Comparison of ENCODE assay signal across 18 cellular contexts in the genomic region with DNA sequence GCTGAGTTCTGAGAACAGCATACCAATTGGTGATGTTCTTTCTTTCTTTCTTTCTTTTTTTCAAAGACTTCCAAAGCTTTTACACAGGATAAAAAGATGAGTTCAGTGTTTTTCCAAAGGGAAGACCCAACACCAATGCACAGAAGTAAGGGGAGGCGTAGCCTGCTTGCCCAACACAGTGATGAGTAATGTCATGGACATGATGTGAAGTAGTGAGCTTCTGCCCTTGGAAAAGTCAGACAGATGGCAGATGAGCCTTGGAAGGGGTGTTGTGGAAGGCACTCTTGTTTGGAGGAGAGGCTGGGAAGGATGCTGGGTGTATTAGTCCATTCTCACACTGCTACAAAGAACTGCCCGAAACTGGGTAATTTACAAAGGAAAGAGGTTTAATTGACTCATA. TPM values are rescaled to one million over a fixed set of nuclear protein-coding genes. Genes with fewer than 3 reads are reported as not detected.
A peak's percentile ranks its signal among the peaks of the same experiment; 100 is the strongest.
DNase-seq lines count a peak whose midpoint lies in the region; ATAC-seq and TF ChIP-seq lines count a peak whose summit lies in the region.
"Had no signal": no experiment of that assay in that cellular context is flagged by ENCODE, and none has a peak within 500 bp of the region (broad histone marks: within the 10 kb centered on the region; RNA-seq: fewer than 3 reads in every experiment).

No MANE protein-coding gene starts in this region.

- POLR2A ChIA-PET in AG04450 (lab: Yijun Ruan, JAX): interaction anchor here (1.0 kb wide), 1 partner anchor 11 kb away, joined by 3 read pairs; no protein-coding TSS in a partner anchor

- H3K27me3 ChIP-seq in AG04450 (ENCODE audit: control insufficient read depth, insufficient read depth, low read length) (no peaks in the 10 kb centered on the region), mammary epithelial cell (ENCODE audit: insufficient read depth, low read length) (no peaks in the 10 kb centered on the region)

- H3K27me3 Mint-ChIP-seq in IgD-negative memory B cell (peaks cover 5% of the 10 kb centered on the region), memory B cell (peaks cover 2% of the 10 kb centered on the region)

- H3K4me1 ChIP-seq in mammary epithelial cell (ENCODE audit: insufficient read depth, low read length): peaks cover 60% of the 10 kb centered on the region

- no peak overlapping the region for H2AFZ ChIP-seq in mammary epithelial cell (ENCODE audit: low read depth, low read length)

- no peak for TF ChIP-seq CTCF in AG04450 (IDR thresholded peaks at IDR 0.05; ENCODE audit: low read depth, low read length)
- TF ChIP-seq CTCF in mammary epithelial cell (conservative IDR thresholded peaks at IDR 0.05 in 1 of 2, IDR thresholded peaks at IDR 0.05 in 1 of 2; ENCODE audit: extremely low read depth in 1 of 2, insufficient read depth in 1 of 2, low read depth in 1 of 2, low read length in 2 of 2): no peak

- no peak overlapping the region for H3K4me2 ChIP-seq in mammary epithelial cell (ENCODE audit: insufficient read depth, low read depth, low read length)

- H3K9me3 ChIP-seq in AG04450 (ENCODE audit: control insufficient read depth, insufficient read depth, low read length) (no peaks in the 10 kb centered on the region), mammary epithelial cell (replicated peaks; ENCODE audit: insufficient read depth, low read length) (no peaks in the 10 kb centered on the region)

- in situ Hi-C loops in mammary epithelial cell (cut with MboI; ENCODE audit: low sequenced_read_pairs in 2 of 2): no loop called here

- no peaks in the 10 kb centered on the region for H3K9me3 Mint-ChIP-seq in IgD-negative memory B cell
- H3K9me3 Mint-ChIP-seq in memory B cell: peaks cover 1% of the 10 kb centered on the region
- H3K9me3 Mint-ChIP-seq: immature natural killer cell had no signal

- H3K36me3 Mint-ChIP-seq in IgD-negative memory B cell (peaks cover 2% of the 10 kb centered on the region), memory B cell (peaks cover 2% of the 10 kb centered on the region)
- H3K36me3 Mint-ChIP-seq: immature natural killer cell had no signal

- H3K27ac Mint-ChIP-seq in IgD-negative memory B cell (peak overlapping the region in 2 of 3 donors; percentile 12 to 76), memory B cell (peak overlapping the region; percentile 77)
- H3K27ac Mint-ChIP-seq: immature natural killer cell had no signal

- H3K36me3 ChIP-seq in mammary epithelial cell (ENCODE audit: insufficient read depth, low read length): peaks cover 7% of the 10 kb centered on the region

- CTCF ChIA-PET in AG04450 (lab: Charles Lee): interaction anchor here (0.6 to 2.0 kb wide), 4 partner anchors 16 to 1077 kb away, joined by 3 to 4 read pairs (median 3); no protein-coding TSS in a partner anchor
- CTCF ChIA-PET in mammary epithelial cell (lab: Charles Lee; ENCODE audit: low non-redundant PET): no interaction called here

- H3K9ac ChIP-seq in mammary epithelial cell (ENCODE audit: insufficient read depth, low read length): no peak overlapping the region

- H3K4me3 ChIP-seq in AG04450 (ENCODE audit: low read depth, low read length) (no peak overlapping the region), mammary epithelial cell (replicated peaks in 1 of 3; ENCODE audit: insufficient read depth in 1 of 3, low read depth in 2 of 3, low read length in 3 of 3) (no peak overlapping the region)

- H4K20me1 ChIP-seq in mammary epithelial cell (ENCODE audit: insufficient read depth, low read length): no peaks in the 10 kb centered on the region

- H3K4me3 Mint-ChIP-seq in IgD-negative memory B cell (peak overlapping the region in 2 of 4 donors; percentile 25 to 72), memory B cell (peak overlapping the region; percentile 67)
- H3K4me3 Mint-ChIP-seq: immature natural killer cell had no signal

- H3K79me2 ChIP-seq in mammary epithelial cell (ENCODE audit: insufficient read depth, low read length): peaks cover 25% of the 10 kb centered on the region

- no peak for ATAC-seq in memory B cell (ENCODE audit: low read depth)
- no peak for ATAC-seq in GM19397 (IDR thresholded peaks at IDR 0.05; ENCODE audit: unreplicated experiment)

- WGBS in mammary epithelial cell (ENCODE audit: low coverage, missing lambda C conversion rate): 76% methylated on average over 2 of the region's 2 CpGs

- dilution Hi-C loops in mammary epithelial cell (cut with HindIII; ENCODE audit: low sequenced_read_pairs): loop anchor here (10.0 kb wide), 1 partner anchor 53 kb away; no protein-coding TSS in a partner anchor

- H3K4me1 Mint-ChIP-seq in IgD-negative memory B cell: peaks cover 22 to 30% (median 29%) of the 10 kb centered on the region in 3 donors
- H3K4me1 Mint-ChIP-seq in memory B cell: peaks cover 28% of the 10 kb centered on the region

- intact Hi-C loops in mammary epithelial cell (cut with micrococcal nuclease): no loop called here

- no TSS peak for BruUV-seq in mammary epithelial cell (replicated peaks; lab: Mats Ljungman, UMichigan)

- H3K27ac ChIP-seq in AG04450 (ENCODE audit: low read depth, low read length) (peak overlapping the region; percentile 53), mammary epithelial cell (ENCODE audit: insufficient read depth, low read depth, low read length) (no peak overlapping the region), caudate nucleus (ENCODE audit: low read depth, low read length) (no peak overlapping the region)

- DNase-seq in AG04450 (ENCODE audit: low read depth, low spot score): no peak
- DNase-seq in mammary epithelial cell: peak; percentile 28
- no peak for DNase-seq in memory B cell (ENCODE audit: low spot score in 2 of 2)
- no peak for DNase-seq in Ammon's horn (ENCODE audit: low spot score)
- no peak for DNase-seq in GM03348 (ENCODE audit: low spot score)
- DNase-seq in caudate nucleus (lab: John Stamatoyannopoulos, UW): no peak
- DNase-seq: activated CD4-positive, alpha-beta T cell treated with anti-CD3 and anti-CD28 coated beads, Interleukin-2, amount 50 U/mL, for 4 hours; activated T-cell treated with anti-CD3 and anti-CD28 coated beads, Interleukin-2, amount 50 U/mL, for 48 hours; amniotic stem cell; immature natural killer cell; NCI-H748 treated with DMSO at 0.1 percent for 48 hours; nucleus accumbens; stimulated activated naive CD4-positive, alpha-beta T cell; T1000 had no signal

RNA-seq across cellular contexts. Expression of a gene that starts 12.7 kb away (rescaled TPM):
- polyA plus RNA-seq in AG04450 (2011; rRNA removed) (64.3 and 71.0 TPM in 2 replicates), IgD-negative memory B cell (1.7 TPM), mammary epithelial cell (35.9 TPM)
- polyA minus RNA-seq in AG04450 (2011; rRNA and poly(A)+ RNA removed): 108 and 110 TPM in 2 replicates
- total RNA-seq in mammary epithelial cell: 10 to 100 TPM; 67.5 to 71.3 TPM
- polyA minus RNA-seq in mammary epithelial cell: 57.5 TPM

RNA-seq across cellular contexts. Expression of a gene that starts 46.5 kb away (rescaled TPM):
- not detected in 2 replicates for polyA plus RNA-seq in AG04450 (2011; rRNA removed)
- 0.23 TPM in 1 of 2 replicates, not detected in the other for polyA minus RNA-seq in AG04450 (2011; rRNA and poly(A)+ RNA removed)
- polyA plus RNA-seq in IgD-negative memory B cell: not detected
- total RNA-seq in mammary epithelial cell: 10 to 100 TPM in 1 of 2 donors, 1 to 10 TPM in 1; 9.2 to 15.0 TPM
- polyA plus RNA-seq in mammary epithelial cell: 18.5 TPM
- polyA minus RNA-seq in mammary epithelial cell: not detected
- total RNA-seq: dermis blood vessel endothelial cell, frontal cortex had no signal
- polyA plus RNA-seq: immature natural killer cell had no signal

Comparison
In these comparisons a context has a peak if more than half of its experiments do, and no peak if none do; other contexts are left out.
1. RNA of a gene that starts 12.7 kb away (polyA plus RNA-seq): 64.3 to 71.0 TPM in AG04450 and 35.9 TPM in mammary epithelial cell (single experiment); 1.7 TPM in IgD-negative memory B cell (single experiment); every median in the first group is over 10 times any median in the second.
2. RNA of a gene that starts 46.5 kb away (polyA plus RNA-seq): 18.5 TPM in mammary epithelial cell (single experiment); not detected in AG04450 and not detected in IgD-negative memory B cell (single experiment); every median in the first group is over 10 times any median in the second.